ENCODE assay signal across 19 cellular contexts in genomic region chr1:204961765-204962419, GRCh38.
DNase-seq lines count a peak whose midpoint lies in the region; ATAC-seq, FAIRE-seq and TF ChIP-seq lines count a peak whose summit lies in the region.
"Had no signal": no experiment of that assay in that cellular context is flagged by ENCODE, and none has a peak within 500 bp of the region (broad histone marks: within the 10 kb centered on the region; RNA-seq: fewer than 3 reads in every experiment).

No MANE protein-coding gene starts in this region.

- no peak for TF ChIP-seq CTCF in pancreas (IDR thresholded peaks at IDR 0.05)

- H3K9me3 ChIP-seq in pancreas = no peaks in the 10 kb centered on the region
- H3K9me3 ChIP-seq: A549, gastroesophageal sphincter had no signal

- no peak overlapping the region for H3K4me3 Mint-ChIP-seq in activated T-cell treated with anti-CD3 and anti-CD28 coated beads, Interleukin-2, amount 50 U/mL, for 4 hours
- H3K4me3 Mint-ChIP-seq: CD8-positive, alpha-beta T cell; immature natural killer cell; mesothelial cell of epicardium had no signal

- intact Hi-C loops in pancreas (cut with DNase I) = no loop called here

- H3K4me1 Mint-ChIP-seq in activated T-cell treated with anti-CD3 and anti-CD28 coated beads, Interleukin-2, amount 50 U/mL, for 4 hours (ENCODE audit: low read depth) = peaks cover 2% of the 10 kb centered on the region
- H3K4me1 Mint-ChIP-seq: immature natural killer cell, mesothelial cell of epicardium had no signal

- no peak overlapping the region for H3K27ac ChIP-seq in pancreas
- H3K27ac ChIP-seq: A549, gastroesophageal sphincter, VCaP had no signal

- 17 to 23% methylated on average over 8 of the region's 8 CpGs for WGBS in pancreas, 2 donors

- FAIRE-seq in pancreas (lab: Jason Lieb, UNC) = no peak
- FAIRE-seq: A549 had no signal

- peaks cover 9% of the 10 kb centered on the region for H3K27me3 Mint-ChIP-seq in activated T-cell treated with anti-CD3 and anti-CD28 coated beads, Interleukin-2, amount 50 U/mL, for 4 hours (ENCODE audit: low read depth)

- H3K9me3 Mint-ChIP-seq in activated T-cell treated with anti-CD3 and anti-CD28 coated beads, Interleukin-2, amount 50 U/mL, for 4 hours = no peaks in the 10 kb centered on the region
- H3K9me3 Mint-ChIP-seq: CD8-positive, alpha-beta T cell; immature natural killer cell; mesothelial cell of epicardium had no signal

- H3K4me1 ChIP-seq in pancreas = peaks cover 0 to 5% (median 0%) of the 10 kb centered on the region in 3 donors
- H3K4me1 ChIP-seq: A549 had no signal

- peak; percentile 20 to 58 for DNase-seq in NCI-H2081 (lab: John Stamatoyannopoulos, UW)
- DNase-seq in NCI-H2081 treated with DMSO at 0.1 percent for 48 hours (lab: John Stamatoyannopoulos, UW) = no peak
- peak; percentile 78 for DNase-seq in NCI-H69 (lab: John Stamatoyannopoulos, UW)
- peak; percentile 34 for DNase-seq in germinal center (ENCODE audit: low spot score)
- DNase-seq in pancreas = peak in 3 of 6 donors; percentile 12 to 60 (median 41)
- DNase-seq in activated T-cell treated with anti-CD3 and anti-CD28 coated beads, Interleukin-2, amount 50 U/mL, for 4 hours = no peak
- DNase-seq: amygdala; CD8-positive, alpha-beta T cell; immature natural killer cell; NCI-H226; nucleus accumbens; SW 1271; trophoblast cell had no signal

- no peaks in the 10 kb centered on the region for H3K36me3 ChIP-seq in pancreas

- ATAC-seq in pancreas (peak; percentile 38 to 80 (median 60)), GM18511 (IDR thresholded peaks at IDR 0.05; ENCODE audit: unreplicated experiment) (no peak), HG03439 (IDR thresholded peaks at IDR 0.05; ENCODE audit: unreplicated experiment) (no peak)
- ATAC-seq in activated T-cell treated with anti-CD3 and anti-CD28 coated beads, Interleukin-2, amount 50 U/mL, for 4 hours = no peak
- ATAC-seq: A549; CD8-positive, alpha-beta T cell; gastroesophageal sphincter had no signal

- no peaks in the 10 kb centered on the region for H3K27me3 ChIP-seq in pancreas
- H3K27me3 ChIP-seq: gastroesophageal sphincter had no signal

- H3K4me3 ChIP-seq in pancreas = no peak overlapping the region
- H3K4me3 ChIP-seq: A549, gastroesophageal sphincter had no signal

- H3K36me3 Mint-ChIP-seq in activated T-cell treated with anti-CD3 and anti-CD28 coated beads, Interleukin-2, amount 50 U/mL, for 4 hours (ENCODE audit: insufficient read depth) = no peaks in the 10 kb centered on the region
- H3K36me3 Mint-ChIP-seq: CD8-positive, alpha-beta T cell; immature natural killer cell; mesothelial cell of epicardium had no signal

Comparison
In these comparisons a context has a peak if more than half of its experiments do, and no peak if none do; other contexts are left out.
1. DNase-seq: peak in NCI-H2081 (2 of 2), NCI-H69 (single experiment) and germinal center (single experiment); none in NCI-H2081 treated with DMSO at 0.1 percent for 48 hours (single experiment) and activated T-cell treated with anti-CD3 and anti-CD28 coated beads, Interleukin-2, amount 50 U/mL, for 4 hours (single experiment).
2. ATAC-seq: peak in pancreas (4 of 4); none in GM18511 (single experiment), activated T-cell treated with anti-CD3 and anti-CD28 coated beads, Interleukin-2, amount 50 U/mL, for 4 hours (0 of 2) and HG03439 (single experiment).